ENCODE assay signal across 8 cellular contexts in genomic region chr14:52951730-52952481, GRCh38.
A peak's percentile ranks its signal among the peaks of the same experiment; 100 is the strongest.
DNase-seq lines count a peak whose midpoint lies in the region; ATAC-seq lines count a peak whose summit lies in the region.

No MANE protein-coding gene starts in this region.

- peaks cover 25% of the 10 kb centered on the region for H3K4me1 ChIP-seq in neuron (ENCODE audit: insufficient read depth, low read length)

- H3K9me3 ChIP-seq in neuron (ENCODE audit: low read length): no peaks in the 10 kb centered on the region

- peaks cover 6% of the 10 kb centered on the region for H3K36me3 ChIP-seq in neuron (ENCODE audit: insufficient read depth, low read length)

- H3K4me1 Mint-ChIP-seq in activated naive CD4-positive, alpha-beta T cell treated with anti-CD3 and anti-CD28 coated beads, Interleukin-2, amount 50 U/mL, for 24 hours: peaks cover 20% of the 10 kb centered on the region

- peak overlapping the region; percentile 66 for H3K4me3 Mint-ChIP-seq in activated naive CD4-positive, alpha-beta T cell treated with anti-CD3 and anti-CD28 coated beads, Interleukin-2, amount 50 U/mL, for 24 hours

- no peak for ATAC-seq in HG03342 (IDR thresholded peaks at IDR 0.05; ENCODE audit: unreplicated experiment)

- peak overlapping the region; percentile 94 for H3K4me3 ChIP-seq in neuron (ENCODE audit: low read length)

- DNase-seq in NCI-H2107 treated with DMSO at 0.1 percent for 48 hours (lab: John Stamatoyannopoulos, UW; ENCODE audit: unreplicated experiment) (peak; percentile 31), NCI-H2107 (lab: John Stamatoyannopoulos, UW) (no peak), NCI-H1417 (lab: John Stamatoyannopoulos, UW) (peak; percentile 41 to 98 (median 97)), globus pallidus (ENCODE audit: low spot score) (peak; percentile 79), NCI-H1092 (lab: John Stamatoyannopoulos, UW) (no peak)

- H3K9me3 Mint-ChIP-seq in activated naive CD4-positive, alpha-beta T cell treated with anti-CD3 and anti-CD28 coated beads, Interleukin-2, amount 50 U/mL, for 24 hours: no peaks in the 10 kb centered on the region

- H3K27me3 ChIP-seq in neuron (ENCODE audit: insufficient read depth, low read length): no peaks in the 10 kb centered on the region

- no peaks in the 10 kb centered on the region for H3K36me3 Mint-ChIP-seq in activated naive CD4-positive, alpha-beta T cell treated with anti-CD3 and anti-CD28 coated beads, Interleukin-2, amount 50 U/mL, for 24 hours

- peaks cover 40% of the 10 kb centered on the region for H3K27me3 Mint-ChIP-seq in activated naive CD4-positive, alpha-beta T cell treated with anti-CD3 and anti-CD28 coated beads, Interleukin-2, amount 50 U/mL, for 24 hours

- no peak overlapping the region for H3K27ac Mint-ChIP-seq in activated naive CD4-positive, alpha-beta T cell treated with anti-CD3 and anti-CD28 coated beads, Interleukin-2, amount 50 U/mL, for 24 hours

- peak overlapping the region; percentile 89 for H2AFZ ChIP-seq in neuron (ENCODE audit: low read depth, low read length)

Comparison
In these comparisons a context has a peak if more than half of its experiments do, and no peak if none do; other contexts are left out.
1. DNase-seq: peak in NCI-H2107 treated with DMSO at 0.1 percent for 48 hours (single experiment), NCI-H1417 (3 of 3) and globus pallidus (single experiment); none in NCI-H2107 (single experiment) and NCI-H1092 (single experiment).